17 cellular contexts compared by ENCODE assay signal in genomic region chr2:160199683-160200389, GRCh38. TPM values are rescaled to one million over a fixed set of nuclear protein-coding genes. Genes with fewer than 3 reads are reported as not detected.
DNase-seq lines count a peak whose midpoint lies in the region; ATAC-seq and TF ChIP-seq lines count a peak whose summit lies in the region.
"Had no signal": no experiment of that assay in that cellular context is flagged by ENCODE, and none has a peak within 500 bp of the region (broad histone marks: within the 10 kb centered on the region; RNA-seq: fewer than 3 reads in every experiment).

TSS of gene ITGB6 (minus strand) at chr2:160200272. CDS start at chr2:160200063, 209 bp downstream.

- DNase-seq in Caco-2, result no peak
- peak; percentile 1 for DNase-seq in NCI-H69 (lab: John Stamatoyannopoulos, UW)
- DNase-seq in osteoblast (ENCODE audit: insufficient read length, low spot score, missing footprints), result no peak
- no peak for DNase-seq in stimulated activated CD4-positive, alpha-beta T cell treated with anti-CD3 and anti-CD28 coated beads, Interleukin-2, amount 100 ng/mL, for 24 hours
- no peak for DNase-seq in foreskin melanocyte
- DNase-seq in activated CD4-positive, alpha-beta T cell treated with anti-CD3 and anti-CD28 coated beads, Interleukin-2, amount 50 U/mL, for 1 hour, result no peak
- no peak for DNase-seq in caudate nucleus (lab: John Stamatoyannopoulos, UW)
- DNase-seq: activated CD4-positive, alpha-beta memory T cell treated with anti-CD3 and anti-CD28 coated beads for 36 hours; activated naive CD4-positive, alpha-beta T cell treated with Interleukin-2 at 50 U/mL for 16 hours; central memory CD4-positive, alpha-beta T cell; DND-41; IMR-90; NCI-H1694 had no signal

- H4K20me1 ChIP-seq in osteoblast (ENCODE audit: insufficient read depth, low read length), result no peaks in the 10 kb centered on the region

- H3K4me1 ChIP-seq in Caco-2 (no peaks in the 10 kb centered on the region), osteoblast (ENCODE audit: insufficient read depth, low read length) (peaks cover 4% of the 10 kb centered on the region)

- POLR2A ChIA-PET in Caco-2 (lab: Charles Lee), result no interaction called here

- H3K4me3 ChIP-seq in Caco-2 (ENCODE audit: low read depth, low read length) (peak within 1 kb of the TSS; percentile 33), osteoblast (ENCODE audit: insufficient read depth, low read length) (no peak within 1 kb of the TSS)
- H3K4me3 ChIP-seq: GM12878 had no signal

- H3K4me3 Mint-ChIP-seq in Caco-2 (ENCODE audit: unreplicated experiment), result peak within 1 kb of the TSS; percentile 74
- H3K4me3 Mint-ChIP-seq: activated CD4-positive, alpha-beta memory T cell treated with anti-CD3 and anti-CD28 coated beads for 36 hours; natural killer cell treated with Interleukin-12 subunit alpha and Interleukin-12 subunit beta and Interleukin-15 and Interleukin-18, amount 100 ng/mL, for 72 hours had no signal

- H3K9me3 Mint-ChIP-seq in Caco-2 (ENCODE audit: unreplicated experiment), result no peaks in the 10 kb centered on the region
- H3K9me3 Mint-ChIP-seq: activated CD4-positive, alpha-beta memory T cell treated with anti-CD3 and anti-CD28 coated beads for 36 hours had no signal

- CTCF ChIA-PET in Caco-2 (lab: Charles Lee), result no interaction called here

- H3K4me1 Mint-ChIP-seq in Caco-2 (ENCODE audit: low read depth, unreplicated experiment), result peaks cover 11% of the 10 kb centered on the region

- H3K27ac Mint-ChIP-seq in Caco-2 (ENCODE audit: unreplicated experiment), result peak within 1 kb of the TSS; percentile 73
- H3K27ac Mint-ChIP-seq: activated CD4-positive, alpha-beta memory T cell treated with anti-CD3 and anti-CD28 coated beads for 36 hours had no signal

- no peaks in the 10 kb centered on the region for H3K27me3 ChIP-seq in Caco-2 (replicated peaks; ENCODE audit: control insufficient read depth, insufficient read depth, low read length)
- no peaks in the 10 kb centered on the region for H3K27me3 ChIP-seq in osteoblast (ENCODE audit: insufficient read depth, low read length)

- H3K4me2 ChIP-seq in osteoblast (ENCODE audit: insufficient read depth, low read length), result no peak within 1 kb of the TSS

- intact Hi-C loops in Caco-2 (cut with micrococcal nuclease; ENCODE audit: unreplicated experiment), result no loop called here

- H3K27me3 Mint-ChIP-seq in Caco-2 (ENCODE audit: insufficient read depth, unreplicated experiment), result no peaks in the 10 kb centered on the region
- H3K27me3 Mint-ChIP-seq: natural killer cell treated with Interleukin-12 subunit alpha and Interleukin-12 subunit beta and Interleukin-15 and Interleukin-18, amount 100 ng/mL, for 72 hours had no signal

- H3K9me3 ChIP-seq in Caco-2, result no peaks in the 10 kb centered on the region
- no peaks in the 10 kb centered on the region for H3K9me3 ChIP-seq in osteoblast (ENCODE audit: low read depth, low read length)

- H3K36me3 Mint-ChIP-seq in Caco-2 (ENCODE audit: insufficient read depth, unreplicated experiment), result no peaks in the 10 kb centered on the region
- H3K36me3 Mint-ChIP-seq: activated CD4-positive, alpha-beta memory T cell treated with anti-CD3 and anti-CD28 coated beads for 36 hours had no signal

- H3K36me3 ChIP-seq in Caco-2 (ENCODE audit: control insufficient read depth, insufficient read depth, low read length) (no peaks in the 10 kb centered on the region), osteoblast (ENCODE audit: insufficient read depth, low read length) (no peaks in the 10 kb centered on the region)

- H2AFZ ChIP-seq in osteoblast (ENCODE audit: low read length), result peak within 1 kb of the TSS; percentile 20

- BruUV-seq in Caco-2 (replicated peaks; lab: Mats Ljungman, UMichigan), result TSS peak; percentile 60

- H3K27ac ChIP-seq in osteoblast (ENCODE audit: low read depth, low read length) (no peak within 1 kb of the TSS), caudate nucleus (ENCODE audit: low read depth, low read length) (no peak within 1 kb of the TSS)

- no peaks in the 10 kb centered on the region for H3K79me2 ChIP-seq in osteoblast (ENCODE audit: insufficient read depth, low read length)

- peak; percentile 58 for ATAC-seq in esophagus mucosa
- ATAC-seq: GM12878; natural killer cell treated with Interleukin-12 subunit alpha and Interleukin-12 subunit beta and Interleukin-15 and Interleukin-18, amount 100 ng/mL, for 72 hours had no signal

- TF ChIP-seq CTCF in Caco-2 (IDR thresholded peaks at IDR 0.05; ENCODE audit: insufficient read depth in 1 of 2, low read depth in 1 of 2, low read length in 1 of 2, severe bottlenecking in 1 of 2, unreplicated experiment in 1 of 2), result no peak
- TF ChIP-seq CTCF in osteoblast (IDR thresholded peaks at IDR 0.05; ENCODE audit: extremely low read depth, low read depth, low read length), result no peak

RNA-seq across cellular contexts. Expression of gene ITGB6, which starts in this region (rescaled TPM):
- 1.7 and 2.6 TPM in 2 replicates for total RNA-seq in Caco-2 (2022)
- total RNA-seq in esophagus mucosa, result 24.2 TPM
- under 0.01 TPM in 2 replicates for total RNA-seq in osteoblast
- total RNA-seq: activated CD4-positive, alpha-beta memory T cell treated with anti-CD3 and anti-CD28 coated beads for 36 hours; GM12878; natural killer cell treated with Interleukin-12 subunit alpha and Interleukin-12 subunit beta and Interleukin-15 and Interleukin-18, amount 100 ng/mL, for 72 hours; T-helper 2 cell treated with Interferon-gamma antibody and Interleukin-4, amounts not matched to agents 100 ng/mL and 5 ng/mL, for 36 hours had no signal
